Comparison of ENCODE assay signal across 10 cellular contexts in genomic region chr12:106300761-106301160, GRCh38. TPM values are rescaled to one million over a fixed set of nuclear protein-coding genes. Genes with fewer than 3 reads are reported as not detected.
DNase-seq lines count a peak whose midpoint lies in the region; ATAC-seq and TF ChIP-seq lines count a peak whose summit lies in the region.
"Had no signal": no experiment of that assay in that cellular context is flagged by ENCODE, and none has a peak within 500 bp of the region (broad histone marks: within the 10 kb centered on the region; RNA-seq: fewer than 3 reads in every experiment).

No MANE protein-coding gene starts in this region.

- ATAC-seq in HG03108 (IDR thresholded peaks at IDR 0.05; ENCODE audit: unreplicated experiment): no peak
- no peak for ATAC-seq in GM21717 (IDR thresholded peaks at IDR 0.05; ENCODE audit: unreplicated experiment)
- no peak for ATAC-seq in GM21381 (IDR thresholded peaks at IDR 0.05; ENCODE audit: unreplicated experiment)

- no peak overlapping the region for H3K27ac ChIP-seq in BLaER1
- peak overlapping the region; percentile 97 to 98 for H3K27ac ChIP-seq in coronary artery
- peak overlapping the region; percentile 99 for H3K27ac ChIP-seq in neutrophil

- H3K9me3 ChIP-seq in BLaER1 (no peaks in the 10 kb centered on the region), neutrophil (no peaks in the 10 kb centered on the region)

- H3K27me3 Mint-ChIP-seq in HFFc6 (ENCODE audit: insufficient read depth): no peaks in the 10 kb centered on the region

- H4K20me1 ChIP-seq in BLaER1: no peaks in the 10 kb centered on the region

- no peak for TF ChIP-seq CTCF in HFFc6 (IDR thresholded peaks at IDR 0.05)
- TF ChIP-seq CTCF in coronary artery (IDR thresholded peaks at IDR 0.05): no peak
- no peak for TF ChIP-seq CTCF in neutrophil (IDR thresholded peaks at IDR 0.05)

- H3K36me3 ChIP-seq in BLaER1 (no peaks in the 10 kb centered on the region), neutrophil (no peaks in the 10 kb centered on the region)

- H3K9me3 Mint-ChIP-seq in HFFc6: no peaks in the 10 kb centered on the region

- DNase-seq in HFFc6 (no peak), coronary artery (ENCODE audit: low spot score) (no peak), UCSD-AML1 (lab: John Stamatoyannopoulos, UW; ENCODE audit: unreplicated experiment) (no peak)
- DNase-seq: activated CD4-positive, alpha-beta T cell treated with anti-CD3 and anti-CD28 coated beads, Interleukin-2, amount 50 U/mL, for 1 hour; Kasumi-1 had no signal

- H3K4me3 Mint-ChIP-seq in HFFc6: no peak overlapping the region; the same call in 1 of the 2 replicates

- H3K9ac ChIP-seq in BLaER1: no peak overlapping the region

- H3K27ac Mint-ChIP-seq in HFFc6: peak overlapping the region; percentile 4; the same call in 1 of the 2 replicates

- peaks cover 43% of the 10 kb centered on the region for H3K4me1 Mint-ChIP-seq in HFFc6 (ENCODE audit: low read depth)

- no peaks in the 10 kb centered on the region for H3K27me3 ChIP-seq in BLaER1
- no peaks in the 10 kb centered on the region for H3K27me3 ChIP-seq in neutrophil

- H3K4me1 ChIP-seq in BLaER1: peaks cover 41% of the 10 kb centered on the region
- H3K4me1 ChIP-seq in neutrophil (ENCODE audit: control insufficient read depth in 1 of 2, insufficient read depth in 1 of 2, low read depth in 1 of 2, low read length in 1 of 2): peaks cover 37 to 46% of the 10 kb centered on the region in 2 experiments

- H3K4me2 ChIP-seq in BLaER1: peak overlapping the region; percentile 83; the same call in 1 of the 2 replicates

- no peaks in the 10 kb centered on the region for H3K36me3 Mint-ChIP-seq in HFFc6 (ENCODE audit: low read depth)

- H3K4me3 ChIP-seq in BLaER1 (no peak overlapping the region), coronary artery (no peak overlapping the region), neutrophil (ENCODE audit: low read depth in 1 of 2, low read length in 1 of 2) (peak overlapping the region in 1 of 2 experiments; percentile 95)

RNA-seq across cellular contexts. Expression of gene TCP11L2, which starts 1.8 kb away (rescaled TPM):
- total RNA-seq in HFFc6 (2021; fragmentation: NEBNext Ultra II Directional; extraction: Animal tissue kit (Norgen Biotek cat#: 25700)): 10 to 100 TPM; 13.4 to 21.9 (median 15.6) TPM

RNA-seq across cellular contexts. Expression of gene CKAP4, which starts 52.9 kb away (rescaled TPM):
- total RNA-seq in HFFc6 (2021; fragmentation: NEBNext Ultra II Directional; extraction: Animal tissue kit (Norgen Biotek cat#: 25700)): 100 to 1,000 TPM; 521 to 616 (median 544) TPM

RNA-seq across cellular contexts. Expression of gene POLR3B, which starts 56.8 kb away (rescaled TPM):
- 10 to 100 TPM; 16.4 to 18.8 (median 17.3) TPM for total RNA-seq in HFFc6 (2021; fragmentation: NEBNext Ultra II Directional; extraction: Animal tissue kit (Norgen Biotek cat#: 25700))
